In the genomic region with DNA sequence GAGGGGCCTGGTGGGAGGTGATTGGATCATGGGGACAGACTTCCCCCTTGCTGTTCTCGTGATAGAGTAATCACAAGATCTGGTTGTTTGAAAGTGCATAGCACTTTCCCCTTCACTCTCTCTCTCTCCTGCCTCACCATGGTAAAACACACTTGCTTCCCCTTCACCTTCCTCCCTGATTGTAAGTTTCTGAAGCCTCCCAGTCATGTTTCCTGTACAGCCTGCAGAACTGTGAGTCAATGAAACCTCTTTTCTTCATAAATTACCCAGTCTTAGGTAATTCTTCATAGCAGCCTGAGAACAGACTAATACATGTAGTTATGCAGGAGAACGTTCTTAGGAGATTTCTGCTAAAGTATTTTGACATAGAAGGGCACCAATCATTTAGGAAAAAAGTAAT, we compare ENCODE assay signal across 1 cellular context.
TF ChIP-seq lines count a peak whose summit lies in the region.

No MANE protein-coding gene starts in this region.

TF ChIP-seq in IMR-90, 13 proteins besides CTCF, POLR2A, EP300 and RAD21 (continued from another document):
- TF ChIP-seq, protein P1, sequence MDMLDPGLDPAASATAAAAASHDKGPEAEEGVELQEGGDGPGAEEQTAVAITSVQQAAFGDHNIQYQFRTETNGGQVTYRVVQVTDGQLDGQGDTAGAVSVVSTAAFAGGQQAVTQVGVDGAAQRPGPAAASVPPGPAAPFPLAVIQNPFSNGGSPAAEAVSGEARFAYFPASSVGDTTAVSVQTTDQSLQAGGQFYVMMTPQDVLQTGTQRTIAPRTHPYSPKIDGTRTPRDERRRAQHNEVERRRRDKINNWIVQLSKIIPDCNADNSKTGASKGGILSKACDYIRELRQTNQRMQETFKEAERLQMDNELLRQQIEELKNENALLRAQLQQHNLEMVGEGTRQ (IDR thresholded peaks at IDR 0.05; ENCODE audit: low read depth, low read length), result no peak
- TF ChIP-seq SMC3 (IDR thresholded peaks at IDR 0.05; ENCODE audit: low read depth, low read length), result no peak
- TF ChIP-seq CEBPB (IDR thresholded peaks at IDR 0.05; ENCODE audit: low read depth, low read length), result no peak
- no peak for TF ChIP-seq MAFK (IDR thresholded peaks at IDR 0.05; ENCODE audit: low read depth, low read length)
- TF ChIP-seq, protein P2, sequence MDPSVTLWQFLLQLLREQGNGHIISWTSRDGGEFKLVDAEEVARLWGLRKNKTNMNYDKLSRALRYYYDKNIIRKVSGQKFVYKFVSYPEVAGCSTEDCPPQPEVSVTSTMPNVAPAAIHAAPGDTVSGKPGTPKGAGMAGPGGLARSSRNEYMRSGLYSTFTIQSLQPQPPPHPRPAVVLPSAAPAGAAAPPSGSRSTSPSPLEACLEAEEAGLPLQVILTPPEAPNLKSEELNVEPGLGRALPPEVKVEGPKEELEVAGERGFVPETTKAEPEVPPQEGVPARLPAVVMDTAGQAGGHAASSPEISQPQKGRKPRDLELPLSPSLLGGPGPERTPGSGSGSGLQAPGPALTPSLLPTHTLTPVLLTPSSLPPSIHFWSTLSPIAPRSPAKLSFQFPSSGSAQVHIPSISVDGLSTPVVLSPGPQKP (IDR thresholded peaks at IDR 0.05; ENCODE audit: borderline replicate concordance, low read depth, low read length), result no peak
- no peak for TF ChIP-seq RFX5 (IDR thresholded peaks at IDR 0.05; ENCODE audit: low read depth, low read length)
- TF ChIP-seq MXI1 (IDR thresholded peaks at IDR 0.05; ENCODE audit: borderline replicate concordance, low read depth, low read length), result no peak
